Comparison of ENCODE assay signal across 8 cellular contexts in genomic region chr6:10099086-10099499, GRCh38.
DNase-seq lines count a peak whose midpoint lies in the region; ATAC-seq, FAIRE-seq and TF ChIP-seq lines count a peak whose summit lies in the region.

No MANE protein-coding gene starts in this region.

- no peak overlapping the region for H3K27ac Mint-ChIP-seq in GM23338

- no peaks in the 10 kb centered on the region for H3K9me2 ChIP-seq in GM23338 (ENCODE audit: insufficient read depth)

- DNase-seq in GM23338 (ENCODE audit: low spot score) (peak; percentile 41), NCI-H748 (lab: John Stamatoyannopoulos, UW; ENCODE audit: unreplicated experiment) (peak; percentile 86), pancreas (peak; percentile 30 to 80 (median 52)), NOMO-1 (lab: John Stamatoyannopoulos, UW; ENCODE audit: unreplicated experiment in 2 of 2) (no peak), A172 (ENCODE audit: low spot score) (no peak)

- H3K36me3 Mint-ChIP-seq in GM23338 (ENCODE audit: low read depth) = peaks cover 2% of the 10 kb centered on the region

- H3K9me3 ChIP-seq in endocrine pancreas (ENCODE audit: control insufficient read depth, low read length) (no peaks in the 10 kb centered on the region), pancreas (no peaks in the 10 kb centered on the region)

- H3K4me1 ChIP-seq in GM23338 (ENCODE audit: insufficient read depth) (no peaks in the 10 kb centered on the region; the same call in 1 of the 2 replicates), endocrine pancreas (ENCODE audit: control insufficient read depth, insufficient read depth, low read length) (peaks cover 6% of the 10 kb centered on the region), pancreas (no peaks in the 10 kb centered on the region)

- FAIRE-seq in pancreas (lab: Jason Lieb, UNC) = no peak

- H3K4me3 Mint-ChIP-seq in GM23338 = no peak overlapping the region

- H2AFZ ChIP-seq in GM23338 = peak overlapping the region; percentile 80

- intact Hi-C loops in pancreas (cut with DNase I) = no loop called here

- H3K27me3 ChIP-seq in GM23338 (ENCODE audit: insufficient read depth) (no peaks in the 10 kb centered on the region), endocrine pancreas (ENCODE audit: control insufficient read depth, insufficient read depth, low read length) (no peaks in the 10 kb centered on the region), pancreas (no peaks in the 10 kb centered on the region)

- H3K27ac ChIP-seq in GM23338 (ENCODE audit: low read depth) (no peak overlapping the region), pancreas (peak overlapping the region in 2 of 4 donors; percentile 17 to 51)

- no peaks in the 10 kb centered on the region for H3K79me2 ChIP-seq in GM23338 (replicated peaks; ENCODE audit: insufficient read depth)

- H3K27me3 Mint-ChIP-seq in GM23338 (ENCODE audit: insufficient read depth, low read depth, poor library complexity) = no peaks in the 10 kb centered on the region

- no peak overlapping the region for H3K4me2 ChIP-seq in GM23338

- H3K36me3 ChIP-seq in GM23338 (ENCODE audit: insufficient read depth) = no peaks in the 10 kb centered on the region
- H3K36me3 ChIP-seq in endocrine pancreas (ENCODE audit: control insufficient read depth, insufficient read depth, low read length) = no peaks in the 10 kb centered on the region
- no peaks in the 10 kb centered on the region for H3K36me3 ChIP-seq in pancreas

- H4K20me1 ChIP-seq in GM23338 (replicated peaks; ENCODE audit: insufficient read depth) = no peaks in the 10 kb centered on the region

- H3K4me1 Mint-ChIP-seq in GM23338 = peaks cover 6% of the 10 kb centered on the region; the same call in 2 of the 3 replicates

- WGBS in pancreas, 2 donors = 8 to 16% methylated on average over 17 of the region's 17 CpGs

- H3K9ac ChIP-seq in endocrine pancreas (ENCODE audit: control insufficient read depth, insufficient read depth, low read length) = no peak overlapping the region

- no peak for TF ChIP-seq CTCF in GM23338 (conservative IDR thresholded peaks at IDR 0.05; ENCODE audit: low read depth in 2 of 2)
- no peak for TF ChIP-seq CTCF in pancreas (IDR thresholded peaks at IDR 0.05)

- peaks cover 11% of the 10 kb centered on the region for H3K9me3 Mint-ChIP-seq in GM23338

- peak; percentile 92 for ATAC-seq in GM23338
- peak; percentile 67 to 91 (median 88) for ATAC-seq in pancreas
- ATAC-seq in GM21529 (IDR thresholded peaks at IDR 0.05; ENCODE audit: unreplicated experiment) = no peak
- no peak for ATAC-seq in HG03280 (IDR thresholded peaks at IDR 0.05; ENCODE audit: unreplicated experiment)

- no peaks in the 10 kb centered on the region for H3F3A ChIP-seq in GM23338 (replicated peaks; ENCODE audit: low read depth)

- H3K4me3 ChIP-seq in GM23338 = no peak overlapping the region
- peak overlapping the region; percentile 77 for H3K4me3 ChIP-seq in endocrine pancreas (ENCODE audit: control insufficient read depth, insufficient read depth, low read length)
- peak overlapping the region in 2 of 4 donors; percentile 29 to 32 for H3K4me3 ChIP-seq in pancreas

TF ChIP-seq in GM23338, 12 proteins besides CTCF, POLR2A, EP300 and RAD21:
- TF ChIP-seq ZNF331 (CRISPR knock-in tag; IDR thresholded peaks at IDR 0.05; ENCODE audit: low read depth) (no peak), ZNF114 (CRISPR knock-in tag; IDR thresholded peaks at IDR 0.05) (no peak), JUNB (IDR thresholded peaks at IDR 0.05; ENCODE audit: unreplicated experiment) (no peak), NANOG (IDR thresholded peaks at IDR 0.05; ENCODE audit: borderline replicate concordance) (no peak), EZH2 (IDR thresholded peaks at IDR 0.05; ENCODE audit: low read depth, unreplicated experiment) (no peak), EZH2phosphoT487 (IDR thresholded peaks at IDR 0.05; ENCODE audit: unreplicated experiment) (no peak)
- TF ChIP-seq, protein P1, sequence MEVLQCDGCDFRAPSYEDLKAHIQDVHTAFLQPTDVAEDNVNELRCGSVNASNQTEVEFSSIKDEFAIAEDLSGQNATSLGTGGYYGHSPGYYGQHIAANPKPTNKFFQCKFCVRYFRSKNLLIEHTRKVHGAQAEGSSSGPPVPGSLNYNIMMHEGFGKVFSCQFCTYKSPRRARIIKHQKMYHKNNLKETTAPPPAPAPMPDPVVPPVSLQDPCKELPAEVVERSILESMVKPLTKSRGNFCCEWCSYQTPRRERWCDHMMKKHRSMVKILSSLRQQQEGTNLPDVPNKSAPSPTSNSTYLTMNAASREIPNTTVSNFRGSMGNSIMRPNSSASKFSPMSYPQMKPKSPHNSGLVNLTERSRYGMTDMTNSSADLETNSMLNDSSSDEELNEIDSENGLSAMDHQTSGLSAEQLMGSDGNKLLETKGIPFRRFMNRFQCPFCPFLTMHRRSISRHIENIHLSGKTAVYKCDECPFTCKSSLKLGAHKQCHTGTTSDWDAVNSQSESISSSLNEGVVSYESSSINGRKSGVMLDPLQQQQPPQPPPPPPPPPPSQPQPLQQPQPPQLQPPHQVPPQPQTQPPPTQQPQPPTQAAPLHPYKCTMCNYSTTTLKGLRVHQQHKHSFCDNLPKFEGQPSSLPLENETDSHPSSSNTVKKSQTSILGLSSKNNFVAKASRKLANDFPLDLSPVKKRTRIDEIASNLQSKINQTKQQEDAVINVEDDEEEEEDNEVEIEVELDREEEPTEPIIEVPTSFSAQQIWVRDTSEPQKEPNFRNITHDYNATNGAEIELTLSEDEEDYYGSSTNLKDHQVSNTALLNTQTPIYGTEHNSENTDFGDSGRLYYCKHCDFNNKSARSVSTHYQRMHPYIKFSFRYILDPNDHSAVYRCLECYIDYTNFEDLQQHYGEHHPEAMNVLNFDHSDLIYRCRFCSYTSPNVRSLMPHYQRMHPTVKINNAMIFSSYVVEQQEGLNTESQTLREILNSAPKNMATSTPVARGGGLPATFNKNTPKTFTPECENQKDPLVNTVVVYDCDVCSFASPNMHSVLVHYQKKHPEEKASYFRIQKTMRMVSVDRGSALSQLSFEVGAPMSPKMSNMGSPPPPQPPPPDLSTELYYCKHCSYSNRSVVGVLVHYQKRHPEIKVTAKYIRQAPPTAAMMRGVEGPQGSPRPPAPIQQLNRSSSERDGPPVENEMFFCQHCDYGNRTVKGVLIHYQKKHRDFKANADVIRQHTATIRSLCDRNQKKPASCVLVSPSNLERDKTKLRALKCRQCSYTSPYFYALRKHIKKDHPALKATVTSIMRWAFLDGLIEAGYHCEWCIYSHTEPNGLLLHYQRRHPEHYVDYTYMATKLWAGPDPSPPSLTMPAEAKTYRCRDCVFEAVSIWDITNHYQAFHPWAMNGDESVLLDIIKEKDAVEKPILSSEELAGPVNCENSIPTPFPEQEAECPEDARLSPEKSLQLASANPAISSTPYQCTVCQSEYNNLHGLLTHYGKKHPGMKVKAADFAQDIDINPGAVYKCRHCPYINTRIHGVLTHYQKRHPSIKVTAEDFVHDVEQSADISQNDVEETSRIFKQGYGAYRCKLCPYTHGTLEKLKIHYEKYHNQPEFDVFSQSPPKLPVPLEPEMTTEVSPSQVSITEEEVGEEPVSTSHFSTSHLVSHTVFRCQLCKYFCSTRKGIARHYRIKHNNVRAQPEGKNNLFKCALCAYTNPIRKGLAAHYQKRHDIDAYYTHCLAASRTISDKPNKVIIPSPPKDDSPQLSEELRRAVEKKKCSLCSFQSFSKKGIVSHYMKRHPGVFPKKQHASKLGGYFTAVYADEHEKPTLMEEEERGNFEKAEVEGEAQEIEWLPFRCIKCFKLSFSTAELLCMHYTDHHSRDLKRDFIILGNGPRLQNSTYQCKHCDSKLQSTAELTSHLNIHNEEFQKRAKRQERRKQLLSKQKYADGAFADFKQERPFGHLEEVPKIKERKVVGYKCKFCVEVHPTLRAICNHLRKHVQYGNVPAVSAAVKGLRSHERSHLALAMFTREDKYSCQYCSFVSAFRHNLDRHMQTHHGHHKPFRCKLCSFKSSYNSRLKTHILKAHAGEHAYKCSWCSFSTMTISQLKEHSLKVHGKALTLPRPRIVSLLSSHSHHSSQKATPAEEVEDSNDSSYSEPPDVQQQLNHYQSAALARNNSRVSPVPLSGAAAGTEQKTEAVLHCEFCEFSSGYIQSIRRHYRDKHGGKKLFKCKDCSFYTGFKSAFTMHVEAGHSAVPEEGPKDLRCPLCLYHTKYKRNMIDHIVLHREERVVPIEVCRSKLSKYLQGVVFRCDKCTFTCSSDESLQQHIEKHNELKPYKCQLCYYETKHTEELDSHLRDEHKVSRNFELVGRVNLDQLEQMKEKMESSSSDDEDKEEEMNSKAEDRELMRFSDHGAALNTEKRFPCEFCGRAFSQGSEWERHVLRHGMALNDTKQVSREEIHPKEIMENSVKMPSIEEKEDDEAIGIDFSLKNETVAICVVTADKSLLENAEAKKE (CRISPR knock-in tag; IDR thresholded peaks at IDR 0.05) = peak; percentile 76

Comparison
In these comparisons a context has a peak if more than half of its experiments do, and no peak if none do; other contexts are left out.
1. ATAC-seq: peak in GM23338 (single experiment) and pancreas (4 of 4); none in GM21529 (single experiment) and HG03280 (single experiment).
2. DNase-seq: peak in GM23338 (single experiment), NCI-H748 (single experiment) and pancreas (6 of 6); none in NOMO-1 (0 of 2) and A172 (single experiment).